1 cellular context compared by ENCODE assay signal in the genomic region with DNA sequence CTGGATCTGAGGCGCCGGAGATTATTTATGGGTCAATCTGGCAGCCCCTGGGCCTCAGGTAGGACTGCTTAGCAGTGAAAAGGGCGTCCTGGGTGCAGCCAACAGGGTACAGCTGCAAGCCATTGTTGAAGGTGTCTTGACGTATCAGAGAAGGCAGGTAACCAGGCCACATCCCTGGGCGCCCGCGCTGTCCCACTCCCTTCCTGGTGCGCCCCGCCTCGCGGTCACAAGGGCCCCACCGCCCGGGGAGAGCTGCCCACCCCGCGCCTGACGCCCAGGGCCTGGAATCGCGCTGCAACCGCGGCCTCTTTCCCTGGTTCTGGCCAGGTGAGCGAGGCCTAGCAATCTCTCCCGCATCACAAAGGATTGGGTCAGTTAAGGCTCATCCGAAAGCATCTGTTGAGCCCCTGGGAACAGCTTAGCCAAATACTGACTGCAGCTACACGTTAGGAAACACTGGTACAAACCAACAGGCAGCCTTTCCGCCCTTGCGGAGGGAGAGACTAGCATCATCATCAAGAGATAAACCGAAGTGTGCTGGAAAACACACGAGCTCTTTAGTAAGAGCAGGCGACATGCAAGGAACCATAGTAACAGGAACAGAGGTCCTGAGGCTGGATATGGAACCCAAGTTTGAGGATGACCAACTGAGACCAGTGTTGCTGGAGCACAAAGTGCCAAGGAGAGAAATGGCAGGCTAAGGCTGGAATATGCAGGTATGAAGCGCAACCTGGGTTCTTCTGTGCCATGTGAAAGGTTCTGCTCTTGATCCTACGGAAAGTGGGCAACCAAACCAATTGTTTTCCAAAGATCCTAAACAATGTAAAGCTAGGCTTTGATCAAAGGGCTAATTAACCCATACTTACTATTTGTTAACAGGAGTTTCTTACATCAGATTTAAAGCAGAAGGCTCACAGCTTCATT.
TF ChIP-seq lines count a peak whose summit lies in the region.

No MANE protein-coding gene starts in this region.

TF ChIP-seq in GM12878, 131 proteins besides CTCF, POLR2A, EP300 and RAD21 (continued from another document and continues in another):
- no peak for TF ChIP-seq ASH2L (IDR thresholded peaks at IDR 0.05; ENCODE audit: borderline replicate concordance, low read depth)
- no peak for TF ChIP-seq RAD51 (IDR thresholded peaks at IDR 0.05)
- TF ChIP-seq RUNX3 (IDR thresholded peaks at IDR 0.05; ENCODE audit: low read length): no peak
- TF ChIP-seq, protein P1, sequence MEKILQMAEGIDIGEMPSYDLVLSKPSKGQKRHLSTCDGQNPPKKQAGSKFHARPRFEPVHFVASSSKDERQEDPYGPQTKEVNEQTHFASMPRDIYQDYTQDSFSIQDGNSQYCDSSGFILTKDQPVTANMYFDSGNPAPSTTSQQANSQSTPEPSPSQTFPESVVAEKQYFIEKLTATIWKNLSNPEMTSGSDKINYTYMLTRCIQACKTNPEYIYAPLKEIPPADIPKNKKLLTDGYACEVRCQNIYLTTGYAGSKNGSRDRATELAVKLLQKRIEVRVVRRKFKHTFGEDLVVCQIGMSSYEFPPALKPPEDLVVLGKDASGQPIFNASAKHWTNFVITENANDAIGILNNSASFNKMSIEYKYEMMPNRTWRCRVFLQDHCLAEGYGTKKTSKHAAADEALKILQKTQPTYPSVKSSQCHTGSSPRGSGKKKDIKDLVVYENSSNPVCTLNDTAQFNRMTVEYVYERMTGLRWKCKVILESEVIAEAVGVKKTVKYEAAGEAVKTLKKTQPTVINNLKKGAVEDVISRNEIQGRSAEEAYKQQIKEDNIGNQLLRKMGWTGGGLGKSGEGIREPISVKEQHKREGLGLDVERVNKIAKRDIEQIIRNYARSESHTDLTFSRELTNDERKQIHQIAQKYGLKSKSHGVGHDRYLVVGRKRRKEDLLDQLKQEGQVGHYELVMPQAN (conservative IDR thresholded peaks at IDR 0.05): no peak
- peak; percentile 63 for TF ChIP-seq POLR2AphosphoS2 (IDR thresholded peaks at IDR 0.05; ENCODE audit: low read depth, low read length)
- TF ChIP-seq SUZ12 (IDR thresholded peaks at IDR 0.05; ENCODE audit: unreplicated experiment): no peak
- no peak for TF ChIP-seq MYB (IDR thresholded peaks at IDR 0.05; ENCODE audit: borderline replicate concordance, low read depth, low read length)
- no peak for TF ChIP-seq TAF1 (IDR thresholded peaks at IDR 0.05; ENCODE audit: borderline replicate concordance, low read depth, low read length)
- TF ChIP-seq IRF4 (IDR thresholded peaks at IDR 0.05; ENCODE audit: low read depth, low read length): no peak
- TF ChIP-seq CHD4 (IDR thresholded peaks at IDR 0.05): no peak
- no peak for TF ChIP-seq JUNB (IDR thresholded peaks at IDR 0.05)
- TF ChIP-seq EED (IDR thresholded peaks at IDR 0.05; ENCODE audit: low read depth): no peak
- TF ChIP-seq RFX5 (IDR thresholded peaks at IDR 0.05; ENCODE audit: low read depth, low read length): no peak
- no peak for TF ChIP-seq SREBF2 (IDR thresholded peaks at IDR 0.05; ENCODE audit: low read length)
- TF ChIP-seq SMAD1 (IDR thresholded peaks at IDR 0.05; ENCODE audit: low read depth, partially characterized antibody): no peak
- no peak for TF ChIP-seq BRCA1 (IDR thresholded peaks at IDR 0.05; ENCODE audit: low read depth, low read length)
- TF ChIP-seq, protein P2, sequence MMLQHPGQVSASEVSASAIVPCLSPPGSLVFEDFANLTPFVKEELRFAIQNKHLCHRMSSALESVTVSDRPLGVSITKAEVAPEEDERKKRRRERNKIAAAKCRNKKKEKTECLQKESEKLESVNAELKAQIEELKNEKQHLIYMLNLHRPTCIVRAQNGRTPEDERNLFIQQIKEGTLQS (IDR thresholded peaks at IDR 0.05; ENCODE audit: borderline replicate concordance, extremely low read depth, low read depth, low read length): no peak
- no peak for TF ChIP-seq SIX5 (IDR thresholded peaks at IDR 0.05; ENCODE audit: low read depth, low read length, severe bottlenecking)
- TF ChIP-seq, protein P3, sequence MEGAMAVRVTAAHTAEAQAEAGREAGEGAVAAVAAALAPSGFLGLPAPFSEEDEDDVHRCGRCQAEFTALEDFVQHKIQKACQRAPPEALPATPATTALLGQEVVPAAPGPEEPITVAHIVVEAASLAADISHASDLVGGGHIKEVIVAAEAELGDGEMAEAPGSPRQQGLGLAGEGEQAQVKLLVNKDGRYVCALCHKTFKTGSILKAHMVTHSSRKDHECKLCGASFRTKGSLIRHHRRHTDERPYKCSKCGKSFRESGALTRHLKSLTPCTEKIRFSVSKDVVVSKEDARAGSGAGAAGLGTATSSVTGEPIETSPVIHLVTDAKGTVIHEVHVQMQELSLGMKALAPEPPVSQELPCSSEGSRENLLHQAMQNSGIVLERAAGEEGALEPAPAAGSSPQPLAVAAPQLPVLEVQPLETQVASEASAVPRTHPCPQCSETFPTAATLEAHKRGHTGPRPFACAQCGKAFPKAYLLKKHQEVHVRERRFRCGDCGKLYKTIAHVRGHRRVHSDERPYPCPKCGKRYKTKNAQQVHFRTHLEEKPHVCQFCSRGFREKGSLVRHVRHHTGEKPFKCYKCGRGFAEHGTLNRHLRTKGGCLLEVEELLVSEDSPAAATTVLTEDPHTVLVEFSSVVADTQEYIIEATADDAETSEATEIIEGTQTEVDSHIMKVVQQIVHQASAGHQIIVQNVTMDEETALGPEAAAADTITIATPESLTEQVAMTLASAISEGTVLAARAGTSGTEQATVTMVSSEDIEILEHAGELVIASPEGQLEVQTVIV (IDR thresholded peaks at IDR 0.05; ENCODE audit: borderline replicate concordance, partially characterized antibody): no peak
- no peak for TF ChIP-seq SREBF1 (IDR thresholded peaks at IDR 0.05; ENCODE audit: low read length)
- TF ChIP-seq SPI1 (IDR thresholded peaks at IDR 0.05; ENCODE audit: borderline replicate concordance, insufficient read depth, low read depth, low read length): no peak
- TF ChIP-seq JUND (IDR thresholded peaks at IDR 0.05; ENCODE audit: low read depth, low read length): no peak
- no peak for TF ChIP-seq STAT1 (conservative IDR thresholded peaks at IDR 0.05)
- TF ChIP-seq, protein P4, sequence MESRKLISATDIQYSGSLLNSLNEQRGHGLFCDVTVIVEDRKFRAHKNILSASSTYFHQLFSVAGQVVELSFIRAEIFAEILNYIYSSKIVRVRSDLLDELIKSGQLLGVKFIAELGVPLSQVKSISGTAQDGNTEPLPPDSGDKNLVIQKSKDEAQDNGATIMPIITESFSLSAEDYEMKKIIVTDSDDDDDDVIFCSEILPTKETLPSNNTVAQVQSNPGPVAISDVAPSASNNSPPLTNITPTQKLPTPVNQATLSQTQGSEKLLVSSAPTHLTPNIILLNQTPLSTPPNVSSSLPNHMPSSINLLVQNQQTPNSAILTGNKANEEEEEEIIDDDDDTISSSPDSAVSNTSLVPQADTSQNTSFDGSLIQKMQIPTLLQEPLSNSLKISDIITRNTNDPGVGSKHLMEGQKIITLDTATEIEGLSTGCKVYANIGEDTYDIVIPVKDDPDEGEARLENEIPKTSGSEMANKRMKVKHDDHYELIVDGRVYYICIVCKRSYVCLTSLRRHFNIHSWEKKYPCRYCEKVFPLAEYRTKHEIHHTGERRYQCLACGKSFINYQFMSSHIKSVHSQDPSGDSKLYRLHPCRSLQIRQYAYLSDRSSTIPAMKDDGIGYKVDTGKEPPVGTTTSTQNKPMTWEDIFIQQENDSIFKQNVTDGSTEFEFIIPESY (IDR thresholded peaks at IDR 0.05): peak; percentile 85
- no peak for TF ChIP-seq ZNF217 (IDR thresholded peaks at IDR 0.05)
- no peak for TF ChIP-seq CEBPB (IDR thresholded peaks at IDR 0.05; ENCODE audit: borderline replicate concordance in 1 of 2, low read depth in 2 of 2, low read length in 2 of 2)
- TF ChIP-seq, protein P5, sequence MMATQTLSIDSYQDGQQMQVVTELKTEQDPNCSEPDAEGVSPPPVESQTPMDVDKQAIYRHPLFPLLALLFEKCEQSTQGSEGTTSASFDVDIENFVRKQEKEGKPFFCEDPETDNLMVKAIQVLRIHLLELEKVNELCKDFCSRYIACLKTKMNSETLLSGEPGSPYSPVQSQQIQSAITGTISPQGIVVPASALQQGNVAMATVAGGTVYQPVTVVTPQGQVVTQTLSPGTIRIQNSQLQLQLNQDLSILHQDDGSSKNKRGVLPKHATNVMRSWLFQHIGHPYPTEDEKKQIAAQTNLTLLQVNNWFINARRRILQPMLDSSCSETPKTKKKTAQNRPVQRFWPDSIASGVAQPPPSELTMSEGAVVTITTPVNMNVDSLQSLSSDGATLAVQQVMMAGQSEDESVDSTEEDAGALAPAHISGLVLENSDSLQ (IDR thresholded peaks at IDR 0.05): no peak
- TF ChIP-seq KDM1A (IDR thresholded peaks at IDR 0.05; ENCODE audit: borderline replicate concordance): no peak
- no peak for TF ChIP-seq KAT2A (conservative IDR thresholded peaks at IDR 0.05; ENCODE audit: control insufficient read depth, low read depth, low read length)
- TF ChIP-seq SUPT20H (IDR thresholded peaks at IDR 0.05; ENCODE audit: borderline replicate concordance, control insufficient read depth, low read depth, low read length): no peak
- TF ChIP-seq, protein P6, sequence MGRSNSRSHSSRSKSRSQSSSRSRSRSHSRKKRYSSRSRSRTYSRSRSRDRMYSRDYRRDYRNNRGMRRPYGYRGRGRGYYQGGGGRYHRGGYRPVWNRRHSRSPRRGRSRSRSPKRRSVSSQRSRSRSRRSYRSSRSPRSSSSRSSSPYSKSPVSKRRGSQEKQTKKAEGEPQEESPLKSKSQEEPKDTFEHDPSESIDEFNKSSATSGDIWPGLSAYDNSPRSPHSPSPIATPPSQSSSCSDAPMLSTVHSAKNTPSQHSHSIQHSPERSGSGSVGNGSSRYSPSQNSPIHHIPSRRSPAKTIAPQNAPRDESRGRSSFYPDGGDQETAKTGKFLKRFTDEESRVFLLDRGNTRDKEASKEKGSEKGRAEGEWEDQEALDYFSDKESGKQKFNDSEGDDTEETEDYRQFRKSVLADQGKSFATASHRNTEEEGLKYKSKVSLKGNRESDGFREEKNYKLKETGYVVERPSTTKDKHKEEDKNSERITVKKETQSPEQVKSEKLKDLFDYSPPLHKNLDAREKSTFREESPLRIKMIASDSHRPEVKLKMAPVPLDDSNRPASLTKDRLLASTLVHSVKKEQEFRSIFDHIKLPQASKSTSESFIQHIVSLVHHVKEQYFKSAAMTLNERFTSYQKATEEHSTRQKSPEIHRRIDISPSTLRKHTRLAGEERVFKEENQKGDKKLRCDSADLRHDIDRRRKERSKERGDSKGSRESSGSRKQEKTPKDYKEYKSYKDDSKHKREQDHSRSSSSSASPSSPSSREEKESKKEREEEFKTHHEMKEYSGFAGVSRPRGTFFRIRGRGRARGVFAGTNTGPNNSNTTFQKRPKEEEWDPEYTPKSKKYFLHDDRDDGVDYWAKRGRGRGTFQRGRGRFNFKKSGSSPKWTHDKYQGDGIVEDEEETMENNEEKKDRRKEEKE (IDR thresholded peaks at IDR 0.05): no peak
- TF ChIP-seq, protein P7, sequence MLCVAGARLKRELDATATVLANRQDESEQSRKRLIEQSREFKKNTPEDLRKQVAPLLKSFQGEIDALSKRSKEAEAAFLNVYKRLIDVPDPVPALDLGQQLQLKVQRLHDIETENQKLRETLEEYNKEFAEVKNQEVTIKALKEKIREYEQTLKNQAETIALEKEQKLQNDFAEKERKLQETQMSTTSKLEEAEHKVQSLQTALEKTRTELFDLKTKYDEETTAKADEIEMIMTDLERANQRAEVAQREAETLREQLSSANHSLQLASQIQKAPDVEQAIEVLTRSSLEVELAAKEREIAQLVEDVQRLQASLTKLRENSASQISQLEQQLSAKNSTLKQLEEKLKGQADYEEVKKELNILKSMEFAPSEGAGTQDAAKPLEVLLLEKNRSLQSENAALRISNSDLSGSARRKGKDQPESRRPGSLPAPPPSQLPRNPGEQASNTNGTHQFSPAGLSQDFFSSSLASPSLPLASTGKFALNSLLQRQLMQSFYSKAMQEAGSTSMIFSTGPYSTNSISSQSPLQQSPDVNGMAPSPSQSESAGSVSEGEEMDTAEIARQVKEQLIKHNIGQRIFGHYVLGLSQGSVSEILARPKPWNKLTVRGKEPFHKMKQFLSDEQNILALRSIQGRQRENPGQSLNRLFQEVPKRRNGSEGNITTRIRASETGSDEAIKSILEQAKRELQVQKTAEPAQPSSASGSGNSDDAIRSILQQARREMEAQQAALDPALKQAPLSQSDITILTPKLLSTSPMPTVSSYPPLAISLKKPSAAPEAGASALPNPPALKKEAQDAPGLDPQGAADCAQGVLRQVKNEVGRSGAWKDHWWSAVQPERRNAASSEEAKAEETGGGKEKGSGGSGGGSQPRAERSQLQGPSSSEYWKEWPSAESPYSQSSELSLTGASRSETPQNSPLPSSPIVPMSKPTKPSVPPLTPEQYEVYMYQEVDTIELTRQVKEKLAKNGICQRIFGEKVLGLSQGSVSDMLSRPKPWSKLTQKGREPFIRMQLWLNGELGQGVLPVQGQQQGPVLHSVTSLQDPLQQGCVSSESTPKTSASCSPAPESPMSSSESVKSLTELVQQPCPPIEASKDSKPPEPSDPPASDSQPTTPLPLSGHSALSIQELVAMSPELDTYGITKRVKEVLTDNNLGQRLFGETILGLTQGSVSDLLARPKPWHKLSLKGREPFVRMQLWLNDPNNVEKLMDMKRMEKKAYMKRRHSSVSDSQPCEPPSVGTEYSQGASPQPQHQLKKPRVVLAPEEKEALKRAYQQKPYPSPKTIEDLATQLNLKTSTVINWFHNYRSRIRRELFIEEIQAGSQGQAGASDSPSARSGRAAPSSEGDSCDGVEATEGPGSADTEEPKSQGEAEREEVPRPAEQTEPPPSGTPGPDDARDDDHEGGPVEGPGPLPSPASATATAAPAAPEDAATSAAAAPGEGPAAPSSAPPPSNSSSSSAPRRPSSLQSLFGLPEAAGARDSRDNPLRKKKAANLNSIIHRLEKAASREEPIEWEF (IDR thresholded peaks at IDR 0.05; ENCODE audit: insufficient replicate concordance, low read depth, low read length): no peak
- TF ChIP-seq MEF2B (IDR thresholded peaks at IDR 0.05; ENCODE audit: partially characterized antibody, poor library complexity, severe bottlenecking): no peak
- TF ChIP-seq, protein P8, sequence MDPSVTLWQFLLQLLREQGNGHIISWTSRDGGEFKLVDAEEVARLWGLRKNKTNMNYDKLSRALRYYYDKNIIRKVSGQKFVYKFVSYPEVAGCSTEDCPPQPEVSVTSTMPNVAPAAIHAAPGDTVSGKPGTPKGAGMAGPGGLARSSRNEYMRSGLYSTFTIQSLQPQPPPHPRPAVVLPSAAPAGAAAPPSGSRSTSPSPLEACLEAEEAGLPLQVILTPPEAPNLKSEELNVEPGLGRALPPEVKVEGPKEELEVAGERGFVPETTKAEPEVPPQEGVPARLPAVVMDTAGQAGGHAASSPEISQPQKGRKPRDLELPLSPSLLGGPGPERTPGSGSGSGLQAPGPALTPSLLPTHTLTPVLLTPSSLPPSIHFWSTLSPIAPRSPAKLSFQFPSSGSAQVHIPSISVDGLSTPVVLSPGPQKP (IDR thresholded peaks at IDR 0.05; ENCODE audit: low read depth, low read length): no peak
- no peak for TF ChIP-seq ZNF24 (IDR thresholded peaks at IDR 0.05)
- TF ChIP-seq, protein P9, sequence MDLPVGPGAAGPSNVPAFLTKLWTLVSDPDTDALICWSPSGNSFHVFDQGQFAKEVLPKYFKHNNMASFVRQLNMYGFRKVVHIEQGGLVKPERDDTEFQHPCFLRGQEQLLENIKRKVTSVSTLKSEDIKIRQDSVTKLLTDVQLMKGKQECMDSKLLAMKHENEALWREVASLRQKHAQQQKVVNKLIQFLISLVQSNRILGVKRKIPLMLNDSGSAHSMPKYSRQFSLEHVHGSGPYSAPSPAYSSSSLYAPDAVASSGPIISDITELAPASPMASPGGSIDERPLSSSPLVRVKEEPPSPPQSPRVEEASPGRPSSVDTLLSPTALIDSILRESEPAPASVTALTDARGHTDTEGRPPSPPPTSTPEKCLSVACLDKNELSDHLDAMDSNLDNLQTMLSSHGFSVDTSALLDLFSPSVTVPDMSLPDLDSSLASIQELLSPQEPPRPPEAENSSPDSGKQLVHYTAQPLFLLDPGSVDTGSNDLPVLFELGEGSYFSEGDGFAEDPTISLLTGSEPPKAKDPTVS (IDR thresholded peaks at IDR 0.05; ENCODE audit: low read depth, low read length): no peak
